ENCODE assay signal across 15 cellular contexts in the genomic region with DNA sequence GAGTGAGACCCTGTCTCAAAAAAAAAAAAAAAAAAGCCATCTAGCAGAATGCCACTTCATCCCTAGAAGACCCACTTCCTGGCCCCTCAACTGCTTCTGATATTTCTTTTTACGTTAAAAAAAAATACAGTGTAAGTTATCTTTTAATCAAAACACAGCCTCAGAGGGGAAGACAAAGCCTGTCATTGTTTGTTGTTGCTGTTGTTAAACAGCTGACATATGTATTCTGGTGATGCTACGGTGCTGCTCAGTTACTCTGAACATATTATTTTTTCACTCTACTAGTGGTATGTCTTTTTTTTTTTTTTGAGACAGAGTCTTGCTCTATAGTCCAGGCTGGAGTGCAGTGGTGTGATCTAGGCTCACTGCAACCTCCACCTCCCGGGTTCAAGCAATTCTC.
"Had no signal": no experiment of that assay in that cellular context is flagged by ENCODE, and none has a peak within 500 bp of the region (broad histone marks: within the 10 kb centered on the region; RNA-seq: fewer than 3 reads in every experiment).

No MANE protein-coding gene starts in this region.

- H3K27me3 ChIP-seq: foreskin keratinocyte, heart left ventricle, neutrophil, testis, transverse colon had no signal

- H3K9me3 Mint-ChIP-seq: naive thymus-derived CD8-positive, alpha-beta T cell; stimulated activated effector memory CD8-positive, alpha-beta T cell treated with anti-CD3 and anti-CD28 coated beads, Interleukin-12 subunit alpha, Interleukin-12 subunit beta, amount 100 ng/mL, for 72 hours; stimulated activated naive CD8-positive, alpha-beta T cell treated with anti-CD3 and anti-CD28 coated beads, Interleukin-15, amount 100 ng/mL, for 72 hours had no signal

- H3K9me3 ChIP-seq: heart left ventricle, mucosa of descending colon, neutrophil, testis, transverse colon had no signal

- ATAC-seq: foreskin keratinocyte; heart left ventricle; mucosa of descending colon; naive thymus-derived CD8-positive, alpha-beta T cell; right cardiac atrium; stimulated activated effector memory CD8-positive, alpha-beta T cell treated with anti-CD3 and anti-CD28 coated beads, Interleukin-12 subunit alpha, Interleukin-12 subunit beta, amount 100 ng/mL, for 72 hours; stimulated activated naive CD8-positive, alpha-beta T cell treated with anti-CD3 and anti-CD28 coated beads, Interleukin-15, amount 100 ng/mL, for 72 hours had no signal

- H3K36me3 ChIP-seq: transverse colon had no signal

- DNase-seq: foreskin keratinocyte; heart left ventricle; hypothalamus; kidney glomerular epithelial cell; mucosa of descending colon; naive thymus-derived CD8-positive, alpha-beta T cell; right cardiac atrium; small intestine; stimulated activated CD4-positive, alpha-beta T cell treated with anti-CD3 and anti-CD28 coated beads, Interleukin-12 subunit alpha, Interleukin-12 subunit beta, amount 100 ng/mL, for 4 hours; stimulated activated naive CD8-positive, alpha-beta T cell treated with anti-CD3 and anti-CD28 coated beads, Interleukin-15, amount 100 ng/mL, for 72 hours; testis; transverse colon had no signal

- H3K4me1 ChIP-seq: foreskin keratinocyte had no signal

- H3K4me3 ChIP-seq: heart left ventricle, mucosa of descending colon, testis, transverse colon had no signal

- H3K36me3 Mint-ChIP-seq: stimulated activated effector memory CD8-positive, alpha-beta T cell treated with anti-CD3 and anti-CD28 coated beads, Interleukin-12 subunit alpha, Interleukin-12 subunit beta, amount 100 ng/mL, for 72 hours had no signal

- H3K4me3 Mint-ChIP-seq: naive thymus-derived CD8-positive, alpha-beta T cell; stimulated activated effector memory CD8-positive, alpha-beta T cell treated with anti-CD3 and anti-CD28 coated beads, Interleukin-12 subunit alpha, Interleukin-12 subunit beta, amount 100 ng/mL, for 72 hours; stimulated activated naive CD8-positive, alpha-beta T cell treated with anti-CD3 and anti-CD28 coated beads, Interleukin-15, amount 100 ng/mL, for 72 hours had no signal

- H3K27me3 Mint-ChIP-seq: naive thymus-derived CD8-positive, alpha-beta T cell; progenitor cell of endocrine pancreas; stimulated activated naive CD8-positive, alpha-beta T cell treated with anti-CD3 and anti-CD28 coated beads, Interleukin-15, amount 100 ng/mL, for 72 hours had no signal

- H3K27ac ChIP-seq: foreskin keratinocyte, testis had no signal

- H3K4me1 Mint-ChIP-seq: stimulated activated effector memory CD8-positive, alpha-beta T cell treated with anti-CD3 and anti-CD28 coated beads, Interleukin-12 subunit alpha, Interleukin-12 subunit beta, amount 100 ng/mL, for 72 hours had no signal

- H3K27ac Mint-ChIP-seq: stimulated activated effector memory CD8-positive, alpha-beta T cell treated with anti-CD3 and anti-CD28 coated beads, Interleukin-12 subunit alpha, Interleukin-12 subunit beta, amount 100 ng/mL, for 72 hours; stimulated activated naive CD8-positive, alpha-beta T cell treated with anti-CD3 and anti-CD28 coated beads, Interleukin-15, amount 100 ng/mL, for 72 hours had no signal
